ENCODE assay signal across 9 cellular contexts in genomic region chr14:69636051-69636639, GRCh38. TPM values are rescaled to one million over a fixed set of nuclear protein-coding genes. Genes with fewer than 3 reads are reported as not detected.
A peak's percentile ranks its signal among the peaks of the same experiment; 100 is the strongest.
DNase-seq lines count a peak whose midpoint lies in the region; ATAC-seq, FAIRE-seq and TF ChIP-seq lines count a peak whose summit lies in the region.
"Had no signal": no experiment of that assay in that cellular context is flagged by ENCODE, and none has a peak within 500 bp of the region (broad histone marks: within the 10 kb centered on the region; RNA-seq: fewer than 3 reads in every experiment).

No MANE protein-coding gene starts in this region.

- H3K4me3 ChIP-seq in mucosa of stomach (ENCODE audit: low read length) (no peak overlapping the region), upper lobe of left lung (no peak overlapping the region)

- peaks cover 7% of the 10 kb centered on the region for H3K9me3 Mint-ChIP-seq in activated naive CD4-positive, alpha-beta T cell treated with anti-CD3 and anti-CD28 coated beads, Interleukin-2, amount 10 ng/mL, durations not matched to agents 7 days and 5 days

- no peak for FAIRE-seq in RCC 7860 (lab: Jason Lieb, UNC)

- no peaks in the 10 kb centered on the region for H3K9me3 ChIP-seq in mucosa of stomach (ENCODE audit: control insufficient read depth, low read length)
- no peaks in the 10 kb centered on the region for H3K9me3 ChIP-seq in upper lobe of left lung

- no peaks in the 10 kb centered on the region for H3K27me3 ChIP-seq in mucosa of stomach (ENCODE audit: control insufficient read depth, insufficient read depth, low read length)
- no peaks in the 10 kb centered on the region for H3K27me3 ChIP-seq in upper lobe of left lung

- peak overlapping the region; percentile 57 to 79 (median 74) for H3K27ac ChIP-seq in upper lobe of left lung

- TF ChIP-seq CTCF in upper lobe of left lung (IDR thresholded peaks at IDR 0.05): no peak

- H3K36me3 ChIP-seq in mucosa of stomach (ENCODE audit: control insufficient read depth, insufficient read depth, low read length): no peaks in the 10 kb centered on the region
- no peaks in the 10 kb centered on the region for H3K36me3 ChIP-seq in upper lobe of left lung

- CTCF ChIA-PET in activated naive CD4-positive, alpha-beta T cell treated with anti-CD3 and anti-CD28 coated beads, Interleukin-2, amount 10 ng/mL, durations not matched to agents 7 days and 5 days (lab: Charles Lee): interaction anchor here (0.9 to 3.2 kb wide), 6 partner anchors 13 to 77 kb away, joined by 3 to 11 read pairs (median 4); no protein-coding TSS in a partner anchor

- H3K4me1 Mint-ChIP-seq in activated naive CD4-positive, alpha-beta T cell treated with anti-CD3 and anti-CD28 coated beads, Interleukin-2, amount 10 ng/mL, durations not matched to agents 7 days and 5 days: peaks cover 88% of the 10 kb centered on the region

- TF ChIP-seq EP300 in upper lobe of left lung (IDR thresholded peaks at IDR 0.05): no peak

- peak overlapping the region; percentile 94 for H3K27ac Mint-ChIP-seq in activated naive CD4-positive, alpha-beta T cell treated with anti-CD3 and anti-CD28 coated beads, Interleukin-2, amount 10 ng/mL, durations not matched to agents 7 days and 5 days

- no peaks in the 10 kb centered on the region for H3K27me3 Mint-ChIP-seq in activated naive CD4-positive, alpha-beta T cell treated with anti-CD3 and anti-CD28 coated beads, Interleukin-2, amount 10 ng/mL, durations not matched to agents 7 days and 5 days

- peak overlapping the region; percentile 44 for H3K4me3 Mint-ChIP-seq in activated naive CD4-positive, alpha-beta T cell treated with anti-CD3 and anti-CD28 coated beads, Interleukin-2, amount 10 ng/mL, durations not matched to agents 7 days and 5 days
- H3K4me3 Mint-ChIP-seq: neural crest cell had no signal

- peak; percentile 48 for DNase-seq in activated T-cell treated with anti-CD3 and anti-CD28 coated beads for 48 hours (ENCODE audit: low read depth)
- no peak for DNase-seq in activated T-cell treated with anti-CD3 and anti-CD28 coated beads for 4 hours
- peak; percentile 33 for DNase-seq in activated naive CD4-positive, alpha-beta T cell treated with anti-CD3 and anti-CD28 coated beads, Interleukin-2, amount 10 ng/mL, durations not matched to agents 7 days and 5 days
- peak in 1 of 2 donors; percentile 59 for DNase-seq in upper lobe of left lung
- DNase-seq in RCC 7860 (ENCODE audit: low spot score): no peak
- DNase-seq in NCI-H1930 (lab: John Stamatoyannopoulos, UW): no peak

- peaks cover 19% of the 10 kb centered on the region for H3K36me3 Mint-ChIP-seq in activated naive CD4-positive, alpha-beta T cell treated with anti-CD3 and anti-CD28 coated beads, Interleukin-2, amount 10 ng/mL, durations not matched to agents 7 days and 5 days

- peak overlapping the region; percentile 29 for H3K9ac ChIP-seq in mucosa of stomach (ENCODE audit: low read length)

- peak; percentile 14 to 60 for ATAC-seq in upper lobe of left lung (ENCODE audit: low FRiP score in 2 of 2)
- ATAC-seq in HG03378 (IDR thresholded peaks at IDR 0.05; ENCODE audit: unreplicated experiment): no peak

- 26 to 29% methylated on average over 4 of the region's 4 CpGs for WGBS in upper lobe of left lung, 2 donors

- no peak for TF ChIP-seq POLR2A in upper lobe of left lung (IDR thresholded peaks at IDR 0.05)

- H3K4me1 ChIP-seq in mucosa of stomach (ENCODE audit: control insufficient read depth, insufficient read depth, low read length) (peaks cover 66% of the 10 kb centered on the region), upper lobe of left lung (peaks cover 77 to 86% (median 79%) of the 10 kb centered on the region in 4 donors)

RNA-seq across cellular contexts. Expression of gene SUSD6, which starts 24.7 kb away (rescaled TPM):
- total RNA-seq in upper lobe of left lung: 10 to 100 TPM; 63.4 to 90.4 (median 81.6) TPM

Comparison
In these comparisons a context has a peak if more than half of its experiments do, and no peak if none do; other contexts are left out.
1. DNase-seq: peak in activated T-cell treated with anti-CD3 and anti-CD28 coated beads for 48 hours (single experiment) and activated naive CD4-positive, alpha-beta T cell treated with anti-CD3 and anti-CD28 coated beads, Interleukin-2, amount 10 ng/mL, durations not matched to agents 7 days and 5 days (single experiment); none in activated T-cell treated with anti-CD3 and anti-CD28 coated beads for 4 hours (single experiment), RCC 7860 (single experiment) and NCI-H1930 (0 of 2).